ENCODE assay signal across 15 cellular contexts in genomic region chr3:111820651-111821050, GRCh38. TPM values are rescaled to one million over a fixed set of nuclear protein-coding genes. Genes with fewer than 3 reads are reported as not detected.
DNase-seq lines count a peak whose midpoint lies in the region; ATAC-seq and TF ChIP-seq lines count a peak whose summit lies in the region.
"Had no signal": no experiment of that assay in that cellular context is flagged by ENCODE, and none has a peak within 500 bp of the region (broad histone marks: within the 10 kb centered on the region; RNA-seq: fewer than 3 reads in every experiment).

No MANE protein-coding gene starts in this region.

- DNase-seq in glomerular visceral epithelial cell (ENCODE audit: extremely low spot score) (peak; percentile 20), heart left ventricle (no peak), left ventricle myocardium inferior (no peak), kidney tubule cell (ENCODE audit: low spot score) (peak; percentile 35)
- DNase-seq: C1 segment of cervical spinal cord; Caco-2; CD4-positive, CD25-positive, alpha-beta regulatory T cell; CD8-positive, alpha-beta T cell; DMS153; DND-41; GM23248; H7; HCEC 1CT had no signal

- H3K27ac ChIP-seq in heart left ventricle: peak overlapping the region in 11 of 12 donors; percentile 35 to 82 (median 62)
- peak overlapping the region; percentile 80 for H3K27ac ChIP-seq in left ventricle myocardium inferior (replicated peaks)
- H3K27ac ChIP-seq: GM23248 had no signal

- TF ChIP-seq CTCF in heart left ventricle (IDR thresholded peaks at IDR 0.05): no peak
- TF ChIP-seq CTCF in left ventricle myocardium inferior (IDR thresholded peaks at IDR 0.05; ENCODE audit: borderline replicate concordance): no peak

- intact Hi-C loops in heart left ventricle (cut with DNase I): loop anchor here in 2 of 10 donors (2.0 to 5.0 kb wide), 2 partner anchors 40 to 83 kb away; no protein-coding TSS in a partner anchor
- intact Hi-C loops in left ventricle myocardium inferior (cut with micrococcal nuclease): no loop called here

- H3K36me3 ChIP-seq in heart left ventricle: no peaks in the 10 kb centered on the region
- H3K36me3 ChIP-seq in left ventricle myocardium inferior: no peaks in the 10 kb centered on the region

- ATAC-seq in heart left ventricle (peak; percentile 76 to 88 (median 84)), GM21515 (IDR thresholded peaks at IDR 0.05; ENCODE audit: unreplicated experiment) (no peak), HG03354 (IDR thresholded peaks at IDR 0.05; ENCODE audit: poor library complexity, severe bottlenecking, unreplicated experiment) (no peak)
- ATAC-seq: CD8-positive, alpha-beta T cell had no signal

- peaks cover 0 to 40% (median 17%) of the 10 kb centered on the region in 12 donors for H3K4me1 ChIP-seq in heart left ventricle
- peaks cover 37% of the 10 kb centered on the region for H3K4me1 ChIP-seq in left ventricle myocardium inferior
- H3K4me1 ChIP-seq: Caco-2 had no signal

- peaks cover 0 to 16% (median 0%) of the 10 kb centered on the region in 12 donors for H3K9me3 ChIP-seq in heart left ventricle
- peaks cover 18% of the 10 kb centered on the region for H3K9me3 ChIP-seq in left ventricle myocardium inferior (replicated peaks)

- no peak for TF ChIP-seq POLR2A in heart left ventricle (IDR thresholded peaks at IDR 0.05)

- H3K27me3 ChIP-seq in heart left ventricle (no peaks in the 10 kb centered on the region), left ventricle myocardium inferior (ENCODE audit: low read depth) (no peaks in the 10 kb centered on the region)

- 56 to 58% (median 57%) methylated on average over 3 of the region's 3 CpGs for WGBS in heart left ventricle, 4 donors

- no peak overlapping the region for H3K4me3 ChIP-seq in heart left ventricle
- H3K4me3 ChIP-seq in left ventricle myocardium inferior: no peak overlapping the region
- H3K4me3 ChIP-seq: GM23248 had no signal

RNA-seq across cellular contexts. Expression of gene PHLDB2, which starts 38.4 kb away (rescaled TPM):
- total RNA-seq in heart left ventricle (100 to 1,000 TPM in 8 of 9 donors, 10 to 100 TPM in 1; 85.1 to 280 (median 121) TPM), left ventricle myocardium inferior (89.3 TPM)
- 10 to 100 TPM; 59.0 to 87.2 TPM for polyA plus RNA-seq in heart left ventricle

Comparison
In these comparisons a context has a peak if more than half of its experiments do, and no peak if none do; other contexts are left out.
1. DNase-seq: peak in glomerular visceral epithelial cell (single experiment) and kidney tubule cell (single experiment); none in heart left ventricle (0 of 5) and left ventricle myocardium inferior (single experiment).
2. ATAC-seq: peak in heart left ventricle (4 of 4); none in GM21515 (single experiment) and HG03354 (single experiment).